ENCODE assay signal across 8 cellular contexts in genomic region chr19:18418725-18419194, GRCh38. TPM values are rescaled to one million over a fixed set of nuclear protein-coding genes. Genes with fewer than 3 reads are reported as not detected.
A peak's percentile ranks its signal among the peaks of the same experiment; 100 is the strongest.
DNase-seq lines count a peak whose midpoint lies in the region; ATAC-seq and TF ChIP-seq lines count a peak whose summit lies in the region.

No MANE protein-coding gene starts in this region.

- H3K9me3 ChIP-seq in heart right ventricle, result no peaks in the 10 kb centered on the region

- H3K4me3 Mint-ChIP-seq in activated T-helper 2 cell treated with anti-CD3 and anti-CD28 coated beads, Interferon-gamma antibody, Interleukin-2, Interleukin-4, amounts not matched to agents 10 μg/mL and 5 μg/mL and 100 μg/mL, durations not matched to agents 14 hours and 24 hours and 36 hours (ENCODE audit: low read depth), result peak overlapping the region; percentile 74

- H3K36me3 ChIP-seq in heart right ventricle, result no peaks in the 10 kb centered on the region

- TF ChIP-seq CTCF in heart right ventricle (IDR thresholded peaks at IDR 0.05), result no peak

- H3K27me3 ChIP-seq in heart right ventricle, result peaks cover 0 to 15% (median 0%) of the 10 kb centered on the region in 7 donors

- peak overlapping the region; percentile 78 to 99 (median 96) for H3K27ac ChIP-seq in heart right ventricle

- DNase-seq in DMS53 (lab: John Stamatoyannopoulos, UW), result peak; percentile 82
- DNase-seq in activated T-helper 2 cell treated with anti-CD3 and anti-CD28 coated beads, Interferon-gamma antibody, Interleukin-2, Interleukin-4, amounts not matched to agents 10 μg/mL and 5 μg/mL and 100 μg/mL, durations not matched to agents 14 hours and 24 hours and 36 hours (ENCODE audit: low spot score), result no peak
- DNase-seq in heart right ventricle, result peak in 1 of 2 donors; percentile 47
- no peak for DNase-seq in sciatic nerve (ENCODE audit: low spot score)
- no peak for DNase-seq in COLO829 (ENCODE audit: low spot score)

- peak overlapping the region; percentile 82 for H3K27ac Mint-ChIP-seq in activated T-helper 2 cell treated with anti-CD3 and anti-CD28 coated beads, Interferon-gamma antibody, Interleukin-2, Interleukin-4, amounts not matched to agents 10 μg/mL and 5 μg/mL and 100 μg/mL, durations not matched to agents 14 hours and 24 hours and 36 hours

- peaks cover 11% of the 10 kb centered on the region for H3K36me3 Mint-ChIP-seq in activated T-helper 2 cell treated with anti-CD3 and anti-CD28 coated beads, Interferon-gamma antibody, Interleukin-2, Interleukin-4, amounts not matched to agents 10 μg/mL and 5 μg/mL and 100 μg/mL, durations not matched to agents 14 hours and 24 hours and 36 hours (ENCODE audit: low read depth)

- peaks cover 69% of the 10 kb centered on the region for H3K4me1 Mint-ChIP-seq in activated T-helper 2 cell treated with anti-CD3 and anti-CD28 coated beads, Interferon-gamma antibody, Interleukin-2, Interleukin-4, amounts not matched to agents 10 μg/mL and 5 μg/mL and 100 μg/mL, durations not matched to agents 14 hours and 24 hours and 36 hours (ENCODE audit: low read depth)

- H3K4me3 ChIP-seq in heart right ventricle, result peak overlapping the region in 9 of 10 donors; percentile 67 to 82 (median 77)

- peaks cover 33 to 92% (median 84%) of the 10 kb centered on the region in 9 donors for H3K4me1 ChIP-seq in heart right ventricle

- ATAC-seq in HG03565 (IDR thresholded peaks at IDR 0.05; ENCODE audit: unreplicated experiment) (peak; percentile 4), heart right ventricle (peak in 3 of 8 donors; percentile 0 to 3 (median 1)), sciatic nerve (peak; percentile 1), GM21515 (IDR thresholded peaks at IDR 0.05; ENCODE audit: unreplicated experiment) (no peak), HG02623 (IDR thresholded peaks at IDR 0.05; ENCODE audit: unreplicated experiment) (no peak)

- intact Hi-C loops in activated T-helper 2 cell treated with anti-CD3 and anti-CD28 coated beads, Interferon-gamma antibody, Interleukin-2, Interleukin-4, amounts not matched to agents 10 μg/mL and 5 μg/mL and 100 μg/mL, durations not matched to agents 14 hours and 24 hours and 36 hours (cut with micrococcal nuclease), result no loop called here
- intact Hi-C loops in heart right ventricle (cut with DNase I) (loop anchor here in 6 of 10 donors (5.0 to 10.0 kb wide), 4 partner anchors 134 to 214 kb away; partner anchors contain the start of genes RAB3A (in 3 of the 6), IQCN (in 1 of the 6) and JUND (in 1 of the 6)), sciatic nerve (cut with DNase I) (no loop called here)

- 6 to 7% methylated on average over 30 of the region's 30 CpGs for WGBS in heart right ventricle, 2 donors

- H3K27me3 Mint-ChIP-seq in activated T-helper 2 cell treated with anti-CD3 and anti-CD28 coated beads, Interferon-gamma antibody, Interleukin-2, Interleukin-4, amounts not matched to agents 10 μg/mL and 5 μg/mL and 100 μg/mL, durations not matched to agents 14 hours and 24 hours and 36 hours (ENCODE audit: low read depth), result no peaks in the 10 kb centered on the region

- H3K9me3 Mint-ChIP-seq in activated T-helper 2 cell treated with anti-CD3 and anti-CD28 coated beads, Interferon-gamma antibody, Interleukin-2, Interleukin-4, amounts not matched to agents 10 μg/mL and 5 μg/mL and 100 μg/mL, durations not matched to agents 14 hours and 24 hours and 36 hours, result no peaks in the 10 kb centered on the region

RNA-seq across cellular contexts. Expression of gene SSBP4, which starts 0.4 kb away (rescaled TPM):
- total RNA-seq in activated T-helper 2 cell treated with anti-CD3 and anti-CD28 coated beads, Interferon-gamma antibody, Interleukin-2, Interleukin-4, amounts not matched to agents 10 μg/mL and 5 μg/mL and 100 μg/mL, durations not matched to agents 14 hours and 24 hours and 36 hours, result 133 and 146 TPM in 2 replicates
- total RNA-seq in heart right ventricle (10 to 100 TPM; 17.6 to 47.1 (median 27.3) TPM), sciatic nerve (82.5 TPM)
- polyA plus RNA-seq in heart right ventricle, result 10 to 100 TPM; 41.3 to 51.6 TPM

RNA-seq across cellular contexts. Expression of gene ISYNA1, which starts 19.2 kb away (rescaled TPM):
- 15.1 and 20.3 TPM in 2 replicates for total RNA-seq in activated T-helper 2 cell treated with anti-CD3 and anti-CD28 coated beads, Interferon-gamma antibody, Interleukin-2, Interleukin-4, amounts not matched to agents 10 μg/mL and 5 μg/mL and 100 μg/mL, durations not matched to agents 14 hours and 24 hours and 36 hours
- 10 to 100 TPM; 12.6 to 40.7 (median 18.0) TPM for total RNA-seq in heart right ventricle
- 100 to 1,000 TPM in 1 of 2 donors, 10 to 100 TPM in 1; 21.4 to 137 TPM for polyA plus RNA-seq in heart right ventricle
- total RNA-seq in sciatic nerve, result 112 TPM

RNA-seq across cellular contexts. Expression of gene LRRC25, which starts 21.3 kb away (rescaled TPM):
- total RNA-seq in activated T-helper 2 cell treated with anti-CD3 and anti-CD28 coated beads, Interferon-gamma antibody, Interleukin-2, Interleukin-4, amounts not matched to agents 10 μg/mL and 5 μg/mL and 100 μg/mL, durations not matched to agents 14 hours and 24 hours and 36 hours, result not detected in 2 replicates
- 10 to 100 TPM in 1 of 10 donors, 1 to 10 TPM in 7, under 1 TPM in 2; 0.57 to 13.3 (median 1.8) TPM for total RNA-seq in heart right ventricle
- 1 to 10 TPM; 1.1 to 2.2 TPM for polyA plus RNA-seq in heart right ventricle
- total RNA-seq in sciatic nerve, result 8.2 TPM

RNA-seq across cellular contexts. Expression of gene GDF15, which starts 32.8 kb away (rescaled TPM):
- not detected in 2 replicates for total RNA-seq in activated T-helper 2 cell treated with anti-CD3 and anti-CD28 coated beads, Interferon-gamma antibody, Interleukin-2, Interleukin-4, amounts not matched to agents 10 μg/mL and 5 μg/mL and 100 μg/mL, durations not matched to agents 14 hours and 24 hours and 36 hours
- total RNA-seq in heart right ventricle (1 to 10 TPM in 4 of 10 donors, under 1 TPM in 6; 0.44 to 2.5 (median 0.79) TPM), sciatic nerve (8.3 TPM)
- polyA plus RNA-seq in heart right ventricle, result under 1 TPM; 0.44 to 0.62 TPM

Comparison
In these comparisons a context has a peak if more than half of its experiments do, and no peak if none do; other contexts are left out.
1. ATAC-seq: peak in HG03565 (single experiment) and sciatic nerve (single experiment); none in GM21515 (single experiment) and HG02623 (single experiment).
2. intact Hi-C loops: an anchor here in heart right ventricle (5.0 to 10.0 kb wide); none called in activated T-helper 2 cell treated with anti-CD3 and anti-CD28 coated beads, Interferon-gamma antibody, Interleukin-2, Interleukin-4, amounts not matched to agents 10 μg/mL and 5 μg/mL and 100 μg/mL, durations not matched to agents 14 hours and 24 hours and 36 hours and sciatic nerve.